In genomic region chr2:25402477-25402876, GRCh38 we compare ENCODE assay signal across 9 cellular contexts.
DNase-seq lines count a peak whose midpoint lies in the region; ATAC-seq, FAIRE-seq and TF ChIP-seq lines count a peak whose summit lies in the region.
"Had no signal": no experiment of that assay in that cellular context is flagged by ENCODE, and none has a peak within 500 bp of the region (broad histone marks: within the 10 kb centered on the region; RNA-seq: fewer than 3 reads in every experiment).

No MANE protein-coding gene starts in this region.

- H2AFZ ChIP-seq in GM12878 (ENCODE audit: control insufficient read depth, low read depth, low read length) (no peak overlapping the region; the same call in 1 of the 2 replicates), neuronal stem cell (ENCODE audit: low read length) (no peak overlapping the region)

- H3K36me3 ChIP-seq in GM12878 (ENCODE audit: control insufficient read depth in 2 of 2, insufficient read depth in 2 of 2, low read length in 1 of 2): no peaks in the 10 kb centered on the region
- H3K36me3 ChIP-seq in neuronal stem cell (replicated peaks in 1 of 2; ENCODE audit: control insufficient read depth in 2 of 2, insufficient read depth in 2 of 2, low read length in 2 of 2): no peaks in the 10 kb centered on the region

- H3K27me3 ChIP-seq in GM12878 (replicated peaks in 1 of 2; ENCODE audit: control insufficient read depth in 2 of 2, insufficient read depth in 2 of 2, low read length in 1 of 2) (no peaks in the 10 kb centered on the region), neuronal stem cell (ENCODE audit: control insufficient read depth in 3 of 3, insufficient read depth in 3 of 3, low read depth in 1 of 3, low read length in 3 of 3) (no peaks in the 10 kb centered on the region)

- H3K79me2 ChIP-seq in GM12878 (ENCODE audit: control insufficient read depth, insufficient read depth, low read length): peaks cover 28% of the 10 kb centered on the region

- H3K4me2 ChIP-seq in GM12878 (ENCODE audit: control insufficient read depth, insufficient read depth) (peak overlapping the region; percentile 98), neuronal stem cell (ENCODE audit: insufficient read depth, low read length, poor library complexity, severe bottlenecking) (no peak overlapping the region)

- TF ChIP-seq POLR2A in GM12878 (IDR thresholded peaks at IDR 0.05; ENCODE audit: low read depth, low read length): peak; percentile 32; the same call in 1 of the 2 replicates

- SMC1A ChIA-PET in GM12878 (lab: Charles Lee; ENCODE audit: uncharacterized antibody, unreplicated experiment): interaction anchor here (1.0 to 12.9 kb wide), 13 partner anchors 8 to 156 kb away, joined by 3 to 245 read pairs (median 5); no protein-coding TSS in a partner anchor

- no peak overlapping the region for H2AK5ac ChIP-seq in neuronal stem cell (ENCODE audit: low read depth, low read length)

- no peak overlapping the region for H3K4ac ChIP-seq in neuronal stem cell (ENCODE audit: low read length)

- TF ChIP-seq RAD21 in GM12878 (IDR thresholded peaks at IDR 0.05; ENCODE audit: insufficient read depth, low read depth, low read length): no peak

- H2BK5ac ChIP-seq in neuronal stem cell (ENCODE audit: low read length): no peak overlapping the region

- BruUV-seq in GM12878 (replicated peaks; lab: Mats Ljungman, UMichigan): no TSS peak

- FAIRE-seq in GM18507 (lab: Jason Lieb, UNC) (peak; percentile 97), GM12878 (lab: Jason Lieb, UNC) (peak; percentile 65)
- FAIRE-seq: G401.6 had no signal

- H3K9ac ChIP-seq in GM12878 (ENCODE audit: control insufficient read depth, insufficient read depth, low read length) (peak overlapping the region; percentile 59), neuronal stem cell (ENCODE audit: low read depth, low read length, poor library complexity) (no peak overlapping the region)

- CTCF ChIA-PET in GM12878 (lab: Yijun Ruan, JAX): interaction anchor here (0.6 to 9.9 kb wide), 9 partner anchors 8 to 121 kb away, joined by 3 to 105 read pairs (median 4); no protein-coding TSS in a partner anchor

- RAD21 ChIA-PET in GM12878 (lab: Charles Lee; ENCODE audit: unreplicated experiment): interaction anchor here (0.6 to 9.4 kb wide), 11 partner anchors 10 to 160 kb away, joined by 3 to 189 read pairs (median 7); no protein-coding TSS in a partner anchor

- 0% methylated on average over 3 of the region's 3 CpGs for WGBS in GM12878 (ENCODE audit: insufficient coverage, insufficient replicate concordance, low lambda C conversion rate, missing lambda C conversion rate)
- WGBS in neuronal stem cell (ENCODE audit: extremely low coverage in 2 of 2, insufficient read length in 2 of 2, insufficient replicate concordance in 1 of 2), 2 donors: no CpG with 5 or more reads among the region's 3 CpGs

- peak in 1 of 2 experiments; percentile 74; a peak in 2 of 4 replicates for TF ChIP-seq EP300 in GM12878 (IDR thresholded peaks at IDR 0.05; ENCODE audit: borderline replicate concordance in 1 of 2, control insufficient read depth in 1 of 2, low read depth in 2 of 2, low read length in 2 of 2)

- H3K18ac ChIP-seq in neuronal stem cell (ENCODE audit: low read length): no peak overlapping the region

- no peak for TF ChIP-seq CTCF in GM20000 (IDR thresholded peaks at IDR 0.05; ENCODE audit: extremely low read depth, missing control alignments)
- no peak for TF ChIP-seq CTCF in GM12878 (IDR thresholded peaks at IDR 0.05 in 2 of 3, conservative IDR thresholded peaks at IDR 0.05 in 1 of 3; ENCODE audit: control insufficient read depth in 2 of 3, extremely low read depth in 1 of 3, insufficient read depth in 1 of 3, low read depth in 3 of 3, low read length in 3 of 3)

- H3K4me1 ChIP-seq in GM12878 (ENCODE audit: control insufficient read depth, insufficient read depth, low read length) (peaks cover 58% of the 10 kb centered on the region), neuronal stem cell (ENCODE audit: control insufficient read depth in 2 of 2, insufficient read depth in 1 of 2, low read depth in 1 of 2, low read length in 2 of 2) (peaks cover 2 to 7% of the 10 kb centered on the region in 2 donors)

- H3K79me1 ChIP-seq in neuronal stem cell (ENCODE audit: low read depth, low read length): no peaks in the 10 kb centered on the region

- H2BK12ac ChIP-seq in neuronal stem cell (ENCODE audit: low read length): no peak overlapping the region

- H2BK120ac ChIP-seq in neuronal stem cell (ENCODE audit: low read depth, low read length): no peak overlapping the region

- H4K20me1 ChIP-seq in GM12878 (ENCODE audit: control insufficient read depth, insufficient read depth): no peaks in the 10 kb centered on the region

- intact Hi-C loops in GM12878 (cut with micrococcal nuclease; ENCODE audit: unreplicated experiment): loop anchor here (1.0 to 2.0 kb wide), 2 partner anchors 26 to 101 kb away; no protein-coding TSS in a partner anchor

- H2BK15ac ChIP-seq in neuronal stem cell (ENCODE audit: low read length): no peak overlapping the region

- no peak overlapping the region for H3K23ac ChIP-seq in neuronal stem cell (ENCODE audit: low read depth, low read length, poor library complexity)

- no peak overlapping the region for H4K8ac ChIP-seq in neuronal stem cell (ENCODE audit: low read depth, low read length)

- H3K27ac ChIP-seq in GM12878 (ENCODE audit: control insufficient read depth, insufficient read depth) (peak overlapping the region; percentile 97), neuronal stem cell (replicated peaks; ENCODE audit: low read length) (no peak overlapping the region)

- H3K4me3 ChIP-seq in GM12878 (peak overlapping the region; percentile 35; the same call in 1 of the 2 replicates), neuronal stem cell (ENCODE audit: low read length in 2 of 2) (no peak overlapping the region)

- POLR2A ChIA-PET in GM12878 (lab: Charles Lee): interaction anchor here (0.9 to 11.6 kb wide), 13 partner anchors 8 to 164 kb away, joined by 3 to 192 read pairs (median 8); no protein-coding TSS in a partner anchor

- no peak for DNase-seq in GM18507 (ENCODE audit: extremely low spot score, insufficient read length, low read depth)
- peak; percentile 61 for DNase-seq in GM20000 (ENCODE audit: low spot score)
- no peak for DNase-seq in GM12878 (ENCODE audit: low read depth, low spot score)
- no peak for DNase-seq in kidney tubule cell (ENCODE audit: low spot score)
- no peak for DNase-seq in neuronal stem cell (ENCODE audit: low spot score)
- DNase-seq in NCI-H524 treated with DMSO at 0.1 percent for 48 hours (lab: John Stamatoyannopoulos, UW): no peak
- no peak for DNase-seq in stimulated activated CD4-positive, alpha-beta T cell treated with anti-CD3 and anti-CD28 coated beads, Interleukin-1b, Interleukin-23, amount 100 ng/mL, for 48 hours

- in situ Hi-C loops in GM12878 (cut with MboI): no loop called here

- no peak overlapping the region for H4K91ac ChIP-seq in neuronal stem cell (ENCODE audit: low read depth, low read length, poor library complexity)

- ATAC-seq in HG03280 (IDR thresholded peaks at IDR 0.05; ENCODE audit: unreplicated experiment) (peak; percentile 46), GM12878 (peak; percentile 57)

- H3K14ac ChIP-seq in neuronal stem cell (ENCODE audit: low read length): no peak overlapping the region

- H3K9me3 ChIP-seq in GM12878 (replicated peaks; ENCODE audit: control insufficient read depth, insufficient read depth, low read length) (no peaks in the 10 kb centered on the region), neuronal stem cell (replicated peaks in 1 of 2; ENCODE audit: control insufficient read depth in 2 of 2, insufficient read depth in 1 of 2, low read depth in 1 of 2, low read length in 2 of 2) (no peaks in the 10 kb centered on the region)

TF ChIP-seq in GM12878, 131 proteins besides CTCF, POLR2A, EP300 and RAD21 (continues in another document):
- no peak; the same call in 1 of the 2 replicates for TF ChIP-seq CBX5 (IDR thresholded peaks at IDR 0.05; ENCODE audit: low read depth)
- no peak for TF ChIP-seq ZBTB33 (IDR thresholded peaks at IDR 0.05)
- TF ChIP-seq E2F4 (IDR thresholded peaks at IDR 0.05; ENCODE audit: low read depth, low read length): no peak
- no peak for TF ChIP-seq TARDBP (IDR thresholded peaks at IDR 0.05; ENCODE audit: borderline replicate concordance)
- no peak for TF ChIP-seq IRF5 (IDR thresholded peaks at IDR 0.05; ENCODE audit: borderline replicate concordance)
- TF ChIP-seq RUNX3 (IDR thresholded peaks at IDR 0.05; ENCODE audit: low read length): peak; percentile 96
- TF ChIP-seq RAD51 (IDR thresholded peaks at IDR 0.05): no peak
